ENCODE assay signal across 9 cellular contexts in the genomic region with DNA sequence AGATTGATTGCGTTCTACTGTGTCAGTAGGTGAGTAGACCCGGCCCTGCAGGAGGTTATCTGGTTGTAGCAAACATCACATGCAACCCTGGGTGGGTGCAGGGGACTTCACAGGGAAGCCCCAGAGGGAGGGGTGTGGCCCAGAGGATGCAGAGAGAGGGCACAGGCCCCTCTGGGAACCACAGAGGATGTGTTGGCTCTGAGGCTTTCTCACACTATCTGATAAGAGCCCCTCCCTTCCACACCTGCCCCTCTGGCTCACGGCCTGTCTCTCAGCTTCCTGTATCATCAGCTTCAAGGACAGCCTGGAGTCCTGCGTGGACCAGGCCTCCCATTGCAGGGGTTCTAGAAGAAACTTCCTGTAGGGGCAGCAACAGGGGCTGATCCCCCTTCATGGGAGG.
A peak's percentile ranks its signal among the peaks of the same experiment; 100 is the strongest.
DNase-seq lines count a peak whose midpoint lies in the region; ATAC-seq and TF ChIP-seq lines count a peak whose summit lies in the region.
"Had no signal": no experiment of that assay in that cellular context is flagged by ENCODE, and none has a peak within 500 bp of the region (broad histone marks: within the 10 kb centered on the region; RNA-seq: fewer than 3 reads in every experiment).

No MANE protein-coding gene starts in this region.

- H3K79me2 ChIP-seq in PC-9 (ENCODE audit: low read depth): peaks cover 26% of the 10 kb centered on the region; the same call in 1 of the 2 replicates

- H3K4me3 ChIP-seq in PC-9: no peak overlapping the region
- H3K4me3 ChIP-seq: SK-N-MC had no signal

- POLR2A ChIA-PET in PC-9 (lab: Charles Lee; ENCODE audit: unreplicated experiment) (no interaction called here), RWPE1 (lab: Yijun Ruan, JAX; ENCODE audit: low non-redundant PET) (no interaction called here)

- H3K36me3 ChIP-seq in PC-9 (ENCODE audit: low read depth): 0 out of 2 replicates have a peak, but pooled peaks cover 4% of the 10 kb centered on the region

- ATAC-seq in Right ventricle myocardium inferior: peak; percentile 37
- ATAC-seq in Right ventricle myocardium superior (ENCODE audit: poor library complexity): no peak
- peak; percentile 51 to 83 for ATAC-seq in activated naive CD4-positive, alpha-beta T cell treated with anti-CD3 and anti-CD28 coated beads, Interleukin-2, amount 50 U/mL, for 72 hours
- ATAC-seq in HG03280 (IDR thresholded peaks at IDR 0.05; ENCODE audit: unreplicated experiment): no peak

- H3K9me3 Mint-ChIP-seq in activated naive CD4-positive, alpha-beta T cell treated with anti-CD3 and anti-CD28 coated beads, Interleukin-2, amount 50 U/mL, for 72 hours: no peaks in the 10 kb centered on the region

- CTCF ChIA-PET in PC-9 (lab: Charles Lee) (no interaction called here), RWPE1 (lab: Yijun Ruan, JAX) (no interaction called here)

- peaks cover 24% of the 10 kb centered on the region for H3K4me1 ChIP-seq in PC-9 (replicated peaks; ENCODE audit: insufficient read depth)

- BruUV-seq in PC-9 (replicated peaks; lab: Mats Ljungman, UMichigan): no TSS peak

- H3K9me2 ChIP-seq in PC-9 (ENCODE audit: insufficient read depth): no peaks in the 10 kb centered on the region

- no peaks in the 10 kb centered on the region for H3K9me3 ChIP-seq in PC-9 (ENCODE audit: insufficient read depth, low read depth)

- H2AFZ ChIP-seq in PC-9: no peak overlapping the region

- peak overlapping the region; percentile 61 for H3K27ac ChIP-seq in PC-9
- H3K27ac ChIP-seq in RWPE1: no peak overlapping the region
- H3K27ac ChIP-seq: SK-N-MC had no signal

- no peaks in the 10 kb centered on the region for H4K20me1 ChIP-seq in PC-9 (ENCODE audit: insufficient read depth)

- H3F3A ChIP-seq in PC-9 (ENCODE audit: insufficient read depth, low read depth): peaks cover 5% of the 10 kb centered on the region; the same call in 1 of the 2 replicates

- TF ChIP-seq CTCF in PC-9 (conservative IDR thresholded peaks at IDR 0.05) (no peak), RWPE1 (conservative IDR thresholded peaks at IDR 0.05; ENCODE audit: low read depth) (no peak)

- 0 out of 2 replicates have a peak overlapping the region, but pooled peaks have one; percentile 22 for H3K4me2 ChIP-seq in PC-9

- peaks cover 0 to 9% of the 10 kb centered on the region in 2 donors for H3K36me3 Mint-ChIP-seq in activated naive CD4-positive, alpha-beta T cell treated with anti-CD3 and anti-CD28 coated beads, Interleukin-2, amount 50 U/mL, for 72 hours

- peak overlapping the region; percentile 81 to 89 for H3K27ac Mint-ChIP-seq in activated naive CD4-positive, alpha-beta T cell treated with anti-CD3 and anti-CD28 coated beads, Interleukin-2, amount 50 U/mL, for 72 hours

- DNase-seq in Right ventricle myocardium inferior (ENCODE audit: missing footprints): no peak
- no peak for DNase-seq in Right ventricle myocardium superior
- DNase-seq in PC-9: peak in 1 of 2 experiments; percentile 44
- DNase-seq in activated naive CD4-positive, alpha-beta T cell treated with anti-CD3 and anti-CD28 coated beads, Interleukin-2, amount 50 U/mL, for 72 hours (ENCODE audit: low spot score in 2 of 2): peak in 1 of 2 donors; percentile 66
- peak; percentile 49 for DNase-seq in stimulated activated naive CD4-positive, alpha-beta T cell treated with Interleukin-2 at 50 U/mL for 16 hours (lab: John Stamatoyannopoulos, UW)
- no peak for DNase-seq in NCI-H748 treated with DMSO at 0.1 percent for 48 hours (lab: John Stamatoyannopoulos, UW)
- no peak for DNase-seq in RWPE1 (ENCODE audit: low spot score)

- H3K27me3 ChIP-seq in PC-9 (ENCODE audit: insufficient read depth, low read depth): no peaks in the 10 kb centered on the region

- intact Hi-C loops in Right ventricle myocardium inferior (cut with DNase I) (no loop called here), Right ventricle myocardium superior (cut with DNase I) (no loop called here), PC-9 (cut with micrococcal nuclease; ENCODE audit: unreplicated experiment) (no loop called here)

Comparison
In these comparisons a context has a peak if more than half of its experiments do, and no peak if none do; other contexts are left out.
1. ATAC-seq: peak in Right ventricle myocardium inferior (single experiment) and activated naive CD4-positive, alpha-beta T cell treated with anti-CD3 and anti-CD28 coated beads, Interleukin-2, amount 50 U/mL, for 72 hours (2 of 2); none in Right ventricle myocardium superior (single experiment) and HG03280 (single experiment).